In the genomic region with DNA sequence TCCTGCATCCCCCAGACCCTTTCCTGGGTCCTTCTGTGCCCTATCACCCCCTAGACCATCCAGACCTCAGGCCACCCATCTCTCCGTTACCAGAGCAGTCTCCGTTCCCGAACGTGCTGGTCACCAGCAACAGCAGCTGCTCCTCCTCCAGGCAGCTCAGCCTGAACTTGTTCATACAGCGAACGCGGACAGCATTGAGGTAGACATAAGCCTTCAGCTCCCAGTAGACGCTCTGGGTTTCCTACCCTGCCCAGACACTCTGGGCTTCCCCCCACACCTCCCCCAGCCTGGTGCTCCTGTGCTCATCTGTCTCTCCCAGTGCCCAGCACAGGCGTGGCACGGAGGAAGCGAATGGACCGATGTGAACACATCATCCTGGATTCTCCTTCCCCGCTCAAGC, we compare ENCODE assay signal across 24 cellular contexts.
"Had no signal": no experiment of that assay in that cellular context is flagged by ENCODE, and none has a peak within 500 bp of the region (broad histone marks: within the 10 kb centered on the region; RNA-seq: fewer than 3 reads in every experiment).

No MANE protein-coding gene starts in this region.

- H3K36me3 Mint-ChIP-seq: activated CD4-positive, alpha-beta memory T cell treated with anti-CD3 and anti-CD28 coated beads for 36 hours; activated naive CD8-positive, alpha-beta T cell treated with anti-CD3 and anti-CD28 coated beads, Interleukin-2, amount 10 ng/mL, durations not matched to agents 7 days and 5 days; memory B cell; stimulated activated naive B cell treated with anti-CD40 and anti-IgM and Interleukin-4, amounts not matched to agents 10 μg/mL and 1 μg/mL and 100 μg/mL, for 72 hours had no signal

- H3K27me3 Mint-ChIP-seq: activated B cell treated with CpG ODN at 0.5 μM for 24 hours; activated CD4-positive, alpha-beta memory T cell treated with anti-CD3 and anti-CD28 coated beads for 36 hours; activated CD4-positive, alpha-beta T cell treated with anti-CD3 and anti-CD28 coated beads for 36 hours; memory B cell; stimulated activated naive B cell treated with anti-CD40 and anti-IgM and Interleukin-4, amounts not matched to agents 10 μg/mL and 1 μg/mL and 100 μg/mL, for 72 hours had no signal

- H3K9me3 Mint-ChIP-seq: activated B cell treated with CpG ODN at 0.5 μM for 24 hours; activated CD4-positive, alpha-beta memory T cell treated with anti-CD3 and anti-CD28 coated beads for 36 hours; activated naive CD4-positive, alpha-beta T cell treated with anti-CD3 and anti-CD28 coated beads for 36 hours; activated naive CD8-positive, alpha-beta T cell treated with anti-CD3 and anti-CD28 coated beads, Interleukin-2, amount 10 ng/mL, durations not matched to agents 7 days and 5 days; memory B cell; nephron progenitor cell; stimulated activated naive B cell treated with anti-CD40 and anti-IgM and Interleukin-4, amounts not matched to agents 10 μg/mL and 1 μg/mL and 100 μg/mL, for 72 hours; T-helper 1 cell treated with Interleukin-12 subunit alpha and Interleukin-12 subunit beta and Interleukin-4 antibody, amounts not matched to agents 30 μg/mL and 1 μg/mL, for 36 hours had no signal

- H3K27ac ChIP-seq: body of pancreas, cardiac muscle cell, esophagus squamous epithelium, gastrocnemius medialis, transverse colon, uterus had no signal

- DNase-seq: activated B cell treated with CpG ODN at 0.5 μM for 24 hours; activated CD4-positive, alpha-beta memory T cell treated with anti-CD3 and anti-CD28 coated beads for 36 hours; activated CD4-positive, alpha-beta T cell treated with anti-CD3 and anti-CD28 coated beads for 36 hours; activated naive CD4-positive, alpha-beta T cell treated with anti-CD3 and anti-CD28 coated beads for 36 hours; activated naive CD8-positive, alpha-beta T cell treated with anti-CD3 and anti-CD28 coated beads, Interleukin-2, amount 10 ng/mL, durations not matched to agents 7 days and 5 days; activated T-cell treated with anti-CD3 and anti-CD28 coated beads, Interleukin-2, amount 50 U/mL, for 48 hours; amygdala; body of pancreas; dermis blood vessel endothelial cell; effector memory CD4-positive, alpha-beta T cell; esophagus squamous epithelium; gastrocnemius medialis; hypothalamus; left cardiac atrium; nephron progenitor cell; stimulated activated CD4-positive, alpha-beta T cell treated with anti-CD3 and anti-CD28 coated beads, Interleukin-2, amount 100 ng/mL, for 48 hours; stimulated activated CD8-positive, alpha-beta memory T cell treated with anti-CD3 and anti-CD28 coated beads, Interleukin-4, amount 100 ng/mL, for 48 hours; stimulated activated naive B cell treated with anti-CD40 and anti-IgM and Interleukin-4, amounts not matched to agents 10 μg/mL and 1 μg/mL and 100 μg/mL, for 72 hours; T1000; transverse colon; uterus had no signal

- H3K27me3 ChIP-seq: body of pancreas, cardiac muscle cell, esophagus squamous epithelium, gastrocnemius medialis, transverse colon, uterus had no signal

- H3K36me3 ChIP-seq: cardiac muscle cell, esophagus squamous epithelium, gastrocnemius medialis, transverse colon, uterus had no signal

- H3K4me3 ChIP-seq: body of pancreas, cardiac muscle cell, esophagus squamous epithelium, gastrocnemius medialis, transverse colon, uterus had no signal

- H3K4me1 Mint-ChIP-seq: activated B cell treated with CpG ODN at 0.5 μM for 24 hours; activated CD4-positive, alpha-beta T cell treated with anti-CD3 and anti-CD28 coated beads for 36 hours; activated naive CD8-positive, alpha-beta T cell treated with anti-CD3 and anti-CD28 coated beads, Interleukin-2, amount 10 ng/mL, durations not matched to agents 7 days and 5 days; memory B cell; stimulated activated naive B cell treated with anti-CD40 and anti-IgM and Interleukin-4, amounts not matched to agents 10 μg/mL and 1 μg/mL and 100 μg/mL, for 72 hours had no signal

- H3K4me3 Mint-ChIP-seq: activated B cell treated with CpG ODN at 0.5 μM for 24 hours; activated CD4-positive, alpha-beta memory T cell treated with anti-CD3 and anti-CD28 coated beads for 36 hours; activated CD4-positive, alpha-beta T cell treated with anti-CD3 and anti-CD28 coated beads for 36 hours; activated naive CD4-positive, alpha-beta T cell treated with anti-CD3 and anti-CD28 coated beads for 36 hours; activated naive CD8-positive, alpha-beta T cell treated with anti-CD3 and anti-CD28 coated beads, Interleukin-2, amount 10 ng/mL, durations not matched to agents 7 days and 5 days; memory B cell; nephron progenitor cell; stimulated activated naive B cell treated with anti-CD40 and anti-IgM and Interleukin-4, amounts not matched to agents 10 μg/mL and 1 μg/mL and 100 μg/mL, for 72 hours; T-helper 1 cell treated with Interleukin-12 subunit alpha and Interleukin-12 subunit beta and Interleukin-4 antibody, amounts not matched to agents 30 μg/mL and 1 μg/mL, for 36 hours had no signal

- H3K4me1 ChIP-seq: body of pancreas, esophagus squamous epithelium, gastrocnemius medialis, transverse colon, uterus had no signal

- H3K9me3 ChIP-seq: body of pancreas, esophagus squamous epithelium, gastrocnemius medialis, transverse colon, uterus had no signal

- ATAC-seq: activated CD4-positive, alpha-beta T cell treated with anti-CD3 and anti-CD28 coated beads for 36 hours; body of pancreas; gastrocnemius medialis; left cardiac atrium; stimulated activated naive B cell treated with anti-CD40 and anti-IgM and Interleukin-4, amounts not matched to agents 10 μg/mL and 1 μg/mL and 100 μg/mL, for 72 hours had no signal

- H3K27ac Mint-ChIP-seq: activated B cell treated with CpG ODN at 0.5 μM for 24 hours; activated CD4-positive, alpha-beta memory T cell treated with anti-CD3 and anti-CD28 coated beads for 36 hours; activated CD4-positive, alpha-beta T cell treated with anti-CD3 and anti-CD28 coated beads for 36 hours; activated naive CD4-positive, alpha-beta T cell treated with anti-CD3 and anti-CD28 coated beads for 36 hours; activated naive CD8-positive, alpha-beta T cell treated with anti-CD3 and anti-CD28 coated beads, Interleukin-2, amount 10 ng/mL, durations not matched to agents 7 days and 5 days; memory B cell; nephron progenitor cell; stimulated activated naive B cell treated with anti-CD40 and anti-IgM and Interleukin-4, amounts not matched to agents 10 μg/mL and 1 μg/mL and 100 μg/mL, for 72 hours; T-helper 1 cell treated with Interleukin-12 subunit alpha and Interleukin-12 subunit beta and Interleukin-4 antibody, amounts not matched to agents 30 μg/mL and 1 μg/mL, for 36 hours had no signal
